1 cellular context compared by ENCODE assay signal in genomic region chr17:62456016-62456415, GRCh38.
TF ChIP-seq lines count a peak whose summit lies in the region.

No MANE protein-coding gene starts in this region.

TF ChIP-seq in GM12878, 131 proteins besides CTCF, POLR2A, EP300 and RAD21:
- TF ChIP-seq, protein P1, sequence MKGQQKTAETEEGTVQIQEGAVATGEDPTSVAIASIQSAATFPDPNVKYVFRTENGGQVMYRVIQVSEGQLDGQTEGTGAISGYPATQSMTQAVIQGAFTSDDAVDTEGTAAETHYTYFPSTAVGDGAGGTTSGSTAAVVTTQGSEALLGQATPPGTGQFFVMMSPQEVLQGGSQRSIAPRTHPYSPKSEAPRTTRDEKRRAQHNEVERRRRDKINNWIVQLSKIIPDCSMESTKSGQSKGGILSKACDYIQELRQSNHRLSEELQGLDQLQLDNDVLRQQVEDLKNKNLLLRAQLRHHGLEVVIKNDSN (IDR thresholded peaks at IDR 0.05; ENCODE audit: borderline replicate concordance, extremely low read length, insufficient read depth, low read depth, low read length) = no peak
- TF ChIP-seq, protein P2, sequence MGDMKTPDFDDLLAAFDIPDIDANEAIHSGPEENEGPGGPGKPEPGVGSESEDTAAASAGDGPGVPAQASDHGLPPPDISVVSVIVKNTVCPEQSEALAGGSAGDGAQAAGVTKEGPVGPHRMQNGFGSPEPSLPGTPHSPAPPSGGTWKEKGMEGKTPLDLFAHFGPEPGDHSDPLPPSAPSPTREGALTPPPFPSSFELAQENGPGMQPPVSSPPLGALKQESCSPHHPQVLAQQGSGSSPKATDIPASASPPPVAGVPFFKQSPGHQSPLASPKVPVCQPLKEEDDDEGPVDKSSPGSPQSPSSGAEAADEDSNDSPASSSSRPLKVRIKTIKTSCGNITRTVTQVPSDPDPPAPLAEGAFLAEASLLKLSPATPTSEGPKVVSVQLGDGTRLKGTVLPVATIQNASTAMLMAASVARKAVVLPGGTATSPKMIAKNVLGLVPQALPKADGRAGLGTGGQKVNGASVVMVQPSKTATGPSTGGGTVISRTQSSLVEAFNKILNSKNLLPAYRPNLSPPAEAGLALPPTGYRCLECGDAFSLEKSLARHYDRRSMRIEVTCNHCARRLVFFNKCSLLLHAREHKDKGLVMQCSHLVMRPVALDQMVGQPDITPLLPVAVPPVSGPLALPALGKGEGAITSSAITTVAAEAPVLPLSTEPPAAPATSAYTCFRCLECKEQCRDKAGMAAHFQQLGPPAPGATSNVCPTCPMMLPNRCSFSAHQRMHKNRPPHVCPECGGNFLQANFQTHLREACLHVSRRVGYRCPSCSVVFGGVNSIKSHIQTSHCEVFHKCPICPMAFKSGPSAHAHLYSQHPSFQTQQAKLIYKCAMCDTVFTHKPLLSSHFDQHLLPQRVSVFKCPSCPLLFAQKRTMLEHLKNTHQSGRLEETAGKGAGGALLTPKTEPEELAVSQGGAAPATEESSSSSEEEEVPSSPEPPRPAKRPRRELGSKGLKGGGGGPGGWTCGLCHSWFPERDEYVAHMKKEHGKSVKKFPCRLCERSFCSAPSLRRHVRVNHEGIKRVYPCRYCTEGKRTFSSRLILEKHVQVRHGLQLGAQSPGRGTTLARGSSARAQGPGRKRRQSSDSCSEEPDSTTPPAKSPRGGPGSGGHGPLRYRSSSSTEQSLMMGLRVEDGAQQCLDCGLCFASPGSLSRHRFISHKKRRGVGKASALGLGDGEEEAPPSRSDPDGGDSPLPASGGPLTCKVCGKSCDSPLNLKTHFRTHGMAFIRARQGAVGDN (IDR thresholded peaks at IDR 0.05) = no peak
- TF ChIP-seq KAT2A (conservative IDR thresholded peaks at IDR 0.05; ENCODE audit: control insufficient read depth, low read depth, low read length) (no peak), ZBTB40 (IDR thresholded peaks at IDR 0.05; ENCODE audit: borderline replicate concordance) (no peak)
